Comparison of ENCODE assay signal across 26 cellular contexts in the genomic region with DNA sequence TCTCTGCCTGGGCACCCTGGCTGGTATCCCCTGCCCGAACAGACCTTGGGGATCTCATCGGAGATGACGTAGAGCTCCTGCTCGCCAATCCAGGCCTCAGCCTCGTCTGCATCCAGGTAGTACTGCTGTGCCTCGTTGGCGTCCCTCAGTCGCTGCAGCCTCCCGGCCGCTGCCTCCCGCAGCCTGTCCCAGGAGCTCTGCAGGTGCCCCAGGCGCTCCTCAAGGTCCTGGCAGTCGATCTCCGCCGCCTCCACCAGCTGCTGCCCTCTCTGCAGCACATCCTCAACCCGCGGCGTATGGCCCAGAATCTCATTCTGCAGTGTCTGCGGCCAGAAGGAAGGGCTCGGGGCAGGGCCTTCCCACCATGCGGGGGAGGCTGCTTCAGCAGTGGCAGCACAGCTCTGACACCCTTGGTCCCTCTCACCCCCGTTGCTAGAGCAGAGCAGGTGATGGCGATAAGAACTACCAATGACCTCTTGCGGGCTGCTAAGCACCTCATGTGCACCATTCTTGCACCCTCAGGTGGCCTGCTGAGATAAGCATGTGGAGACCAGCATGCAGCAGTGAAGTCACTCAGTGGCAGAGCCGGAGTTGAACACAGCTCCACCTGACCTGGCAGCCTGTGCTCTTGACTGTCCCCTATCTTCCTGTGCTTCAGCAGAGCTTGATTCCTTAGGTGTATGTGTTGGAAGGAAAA.
"Had no signal": no experiment of that assay in that cellular context is flagged by ENCODE, and none has a peak within 500 bp of the region (broad histone marks: within the 10 kb centered on the region; RNA-seq: fewer than 3 reads in every experiment).

No MANE protein-coding gene starts in this region.

- H3K27me3 Mint-ChIP-seq: activated CD4-positive, alpha-beta memory T cell treated with anti-CD3 and anti-CD28 coated beads for 36 hours; activated CD4-positive, alpha-beta T cell treated with anti-CD3 and anti-CD28 coated beads, Interleukin-2, amount 10 ng/mL, durations not matched to agents 7 days and 5 days; activated naive CD8-positive, alpha-beta T cell treated with anti-CD3 and anti-CD28 coated beads for 36 hours; activated T-helper 17 cell treated with anti-CD3 and anti-CD28 coated beads, Interleukin-2, amount 50 U/mL, for 72 hours; T-cell had no signal

- H3K4me2 ChIP-seq: KMS-11 had no signal

- H3K27ac ChIP-seq: KMS-11, SK-N-MC had no signal

- DNase-seq: activated CD4-positive, alpha-beta memory T cell treated with anti-CD3 and anti-CD28 coated beads for 36 hours; activated CD4-positive, alpha-beta T cell treated with anti-CD3 and anti-CD28 coated beads, Interleukin-2, amount 10 ng/mL, durations not matched to agents 7 days and 5 days; activated CD4-positive, CD25-positive, alpha-beta regulatory T cell; activated CD8-positive, alpha-beta memory T cell treated with anti-CD3 and anti-CD28 coated beads for 24 hours; activated gamma-delta T cell treated with Interleukin-2 at 50 U/mL for 16 hours; activated naive CD4-positive, alpha-beta T cell treated with anti-CD3 and anti-CD28 coated beads, Interleukin-2, amount 10 ng/mL, durations not matched to agents 7 days and 5 days; activated naive CD8-positive, alpha-beta T cell treated with anti-CD3 and anti-CD28 coated beads for 36 hours; activated T-cell treated with anti-CD3 and anti-CD28 coated beads, Interleukin-2, amount 50 U/mL, for 48 hours; central memory CD4-positive, alpha-beta T cell; NCI-H1092 treated with DMSO at 0.1 percent for 48 hours; NCI-H1417 treated with DMSO at 0.1 percent for 48 hours; NCI-H1694; NCI-H2029; NCI-H2107; NCI-H2171 treated with DMSO at 0.1 percent for 48 hours; NCI-H345; NCI-H510A; NCI-H526 treated with DMSO at 0.1 percent for 48 hours; NK-92 treated with Interleukin-12 subunit alpha and Interleukin-12 subunit beta, amount 100 ng/mL, for 24 hours; OCI-M1; T-cell; T-helper 2 cell; T1000 had no signal

- H3K9ac ChIP-seq: KMS-11 had no signal

- H3K9me3 Mint-ChIP-seq: activated CD4-positive, alpha-beta memory T cell treated with anti-CD3 and anti-CD28 coated beads for 36 hours; activated CD4-positive, alpha-beta T cell treated with anti-CD3 and anti-CD28 coated beads, Interleukin-2, amount 10 ng/mL, durations not matched to agents 7 days and 5 days; activated naive CD4-positive, alpha-beta T cell treated with anti-CD3 and anti-CD28 coated beads, Interleukin-2, amount 10 ng/mL, durations not matched to agents 7 days and 5 days; activated naive CD8-positive, alpha-beta T cell treated with anti-CD3 and anti-CD28 coated beads for 36 hours; activated T-helper 17 cell treated with anti-CD3 and anti-CD28 coated beads, Interleukin-2, amount 50 U/mL, for 72 hours; T-cell had no signal

- H3K27ac Mint-ChIP-seq: activated CD4-positive, alpha-beta memory T cell treated with anti-CD3 and anti-CD28 coated beads for 36 hours; activated CD4-positive, alpha-beta T cell treated with anti-CD3 and anti-CD28 coated beads, Interleukin-2, amount 10 ng/mL, durations not matched to agents 7 days and 5 days; activated naive CD4-positive, alpha-beta T cell treated with anti-CD3 and anti-CD28 coated beads, Interleukin-2, amount 10 ng/mL, durations not matched to agents 7 days and 5 days; activated naive CD8-positive, alpha-beta T cell treated with anti-CD3 and anti-CD28 coated beads for 36 hours; activated T-helper 17 cell treated with anti-CD3 and anti-CD28 coated beads, Interleukin-2, amount 50 U/mL, for 72 hours; T-cell had no signal

- ATAC-seq: activated T-helper 17 cell treated with anti-CD3 and anti-CD28 coated beads, Interleukin-2, amount 50 U/mL, for 72 hours; T-cell had no signal

- H3K4me3 Mint-ChIP-seq: activated CD4-positive, alpha-beta memory T cell treated with anti-CD3 and anti-CD28 coated beads for 36 hours; activated CD4-positive, alpha-beta T cell treated with anti-CD3 and anti-CD28 coated beads, Interleukin-2, amount 10 ng/mL, durations not matched to agents 7 days and 5 days; activated naive CD4-positive, alpha-beta T cell treated with anti-CD3 and anti-CD28 coated beads, Interleukin-2, amount 10 ng/mL, durations not matched to agents 7 days and 5 days; activated naive CD8-positive, alpha-beta T cell treated with anti-CD3 and anti-CD28 coated beads for 36 hours; activated T-helper 17 cell treated with anti-CD3 and anti-CD28 coated beads, Interleukin-2, amount 50 U/mL, for 72 hours; T-cell had no signal

- H3K36me3 Mint-ChIP-seq: activated CD4-positive, alpha-beta memory T cell treated with anti-CD3 and anti-CD28 coated beads for 36 hours; activated naive CD4-positive, alpha-beta T cell treated with anti-CD3 and anti-CD28 coated beads, Interleukin-2, amount 10 ng/mL, durations not matched to agents 7 days and 5 days; activated naive CD8-positive, alpha-beta T cell treated with anti-CD3 and anti-CD28 coated beads for 36 hours; T-cell had no signal

- H3K4me3 ChIP-seq: SK-N-MC had no signal
